In genomic region chrX:12089740-12090139, GRCh38 we compare ENCODE assay signal across 30 cellular contexts. TPM values are rescaled to one million over a fixed set of nuclear protein-coding genes. Genes with fewer than 3 reads are reported as not detected.
"Had no signal": no experiment of that assay in that cellular context is flagged by ENCODE, and none has a peak within 500 bp of the region (broad histone marks: within the 10 kb centered on the region; RNA-seq: fewer than 3 reads in every experiment).

No MANE protein-coding gene starts in this region.

- H3K79me2 ChIP-seq: parathyroid adenoma had no signal

- H3K36me3 Mint-ChIP-seq: naive thymus-derived CD4-positive, alpha-beta T cell; natural killer cell; neural progenitor cell; stimulated activated memory B cell treated with anti-CD40 and anti-IgM and Interleukin-4, amounts not matched to agents 10 μg/mL and 1 μg/mL and 100 μg/mL, for 72 hours had no signal

- H3K9me3 ChIP-seq: ovary, psoas muscle, right lobe of liver, sigmoid colon, suprapubic skin, testis, tibial artery, transverse colon, upper lobe of left lung, uterus had no signal

- FAIRE-seq: small intestine had no signal

- H3K4me3 Mint-ChIP-seq: naive thymus-derived CD4-positive, alpha-beta T cell; natural killer cell; nephron; neural progenitor cell; stimulated activated memory B cell treated with anti-CD40 and anti-IgM and Interleukin-4, amounts not matched to agents 10 μg/mL and 1 μg/mL and 100 μg/mL, for 72 hours; stimulated activated naive CD8-positive, alpha-beta T cell treated with anti-CD3 and anti-CD28 coated beads, Interleukin-15, amount 100 ng/mL, for 72 hours had no signal

- H3K36me3 ChIP-seq: neural progenitor cell, ovary, right lobe of liver, sigmoid colon, suprapubic skin, tibial artery, transverse colon, upper lobe of left lung, uterus had no signal

- H3K27ac Mint-ChIP-seq: naive thymus-derived CD4-positive, alpha-beta T cell; natural killer cell; nephron; neural progenitor cell; progenitor cell of endocrine pancreas; stimulated activated memory B cell treated with anti-CD40 and anti-IgM and Interleukin-4, amounts not matched to agents 10 μg/mL and 1 μg/mL and 100 μg/mL, for 72 hours; stimulated activated naive CD8-positive, alpha-beta T cell treated with anti-CD3 and anti-CD28 coated beads, Interleukin-15, amount 100 ng/mL, for 72 hours had no signal

- H3K27me3 Mint-ChIP-seq: progenitor cell of endocrine pancreas; stimulated activated memory B cell treated with anti-CD40 and anti-IgM and Interleukin-4, amounts not matched to agents 10 μg/mL and 1 μg/mL and 100 μg/mL, for 72 hours; stimulated activated naive CD8-positive, alpha-beta T cell treated with anti-CD3 and anti-CD28 coated beads, Interleukin-15, amount 100 ng/mL, for 72 hours had no signal

- H2AFZ ChIP-seq: neural progenitor cell, parathyroid adenoma had no signal

- H3K4me1 ChIP-seq: neural progenitor cell, parathyroid adenoma, psoas muscle, right lobe of liver, sigmoid colon, suprapubic skin, testis, tibial artery, transverse colon, upper lobe of left lung, uterus had no signal

- H3K4me2 ChIP-seq: neural progenitor cell had no signal

- ATAC-seq: naive thymus-derived CD4-positive, alpha-beta T cell; natural killer cell; psoas muscle; right cardiac atrium; right lobe of liver; stimulated activated memory B cell treated with anti-CD40 and anti-IgM and Interleukin-4, amounts not matched to agents 10 μg/mL and 1 μg/mL and 100 μg/mL, for 72 hours; stimulated activated naive CD8-positive, alpha-beta T cell treated with anti-CD3 and anti-CD28 coated beads, Interleukin-15, amount 100 ng/mL, for 72 hours; stimulated activated naive CD8-positive, alpha-beta T cell treated with anti-CD3 and anti-CD28 coated beads, Interleukin-15, Interleukin-2, amounts not matched to agents 100 U/mL and 50 U/mL, for 24 hours had no signal

- DNase-seq: naive thymus-derived CD4-positive, alpha-beta T cell; natural killer cell; occipital lobe; ovary; posterior cingulate gyrus; psoas muscle; right cardiac atrium; right lobe of liver; sigmoid colon; small intestine; stimulated activated CD4-positive, alpha-beta T cell treated with anti-CD3 and anti-CD28 coated beads, Interleukin-15, amount 100 ng/mL, for 24 hours; stimulated activated CD4-positive, alpha-beta T cell treated with anti-CD3 and anti-CD28 coated beads, Interleukin-2, amount 100 ng/mL, for 24 hours; stimulated activated CD4-positive, alpha-beta T cell treated with anti-CD3 and anti-CD28 coated beads, Interleukin-4, amount 100 ng/mL, for 1 hour; stimulated activated CD4-positive, alpha-beta T cell treated with anti-CD3 and anti-CD28 coated beads, Interleukin-4, amount 100 ng/mL, for 4 hours; stimulated activated CD8-positive, alpha-beta memory T cell treated with anti-CD3 and anti-CD28 coated beads, Interleukin-4, amount 100 ng/mL, for 48 hours; stimulated activated naive CD4-positive, alpha-beta T cell; stimulated activated naive CD8-positive, alpha-beta T cell treated with anti-CD3 and anti-CD28 coated beads, Interleukin-15, amount 100 ng/mL, for 72 hours; stimulated activated naive CD8-positive, alpha-beta T cell treated with anti-CD3 and anti-CD28 coated beads, Interleukin-15, Interleukin-2, amounts not matched to agents 100 U/mL and 50 U/mL, for 24 hours; substantia nigra; testis; tibial artery; transverse colon; uterus had no signal

- H3K4me3 ChIP-seq: neural progenitor cell, ovary, psoas muscle, right lobe of liver, sigmoid colon, suprapubic skin, testis, tibial artery, transverse colon, upper lobe of left lung, uterus had no signal

- H3K27me3 ChIP-seq: neural progenitor cell, ovary, right lobe of liver, sigmoid colon, suprapubic skin, testis, tibial artery, transverse colon, upper lobe of left lung, uterus had no signal

- H3K9me3 Mint-ChIP-seq: stimulated activated memory B cell treated with anti-CD40 and anti-IgM and Interleukin-4, amounts not matched to agents 10 μg/mL and 1 μg/mL and 100 μg/mL, for 72 hours; stimulated activated naive CD8-positive, alpha-beta T cell treated with anti-CD3 and anti-CD28 coated beads, Interleukin-15, amount 100 ng/mL, for 72 hours had no signal

- H3K4me1 Mint-ChIP-seq: naive thymus-derived CD4-positive, alpha-beta T cell; natural killer cell; nephron; stimulated activated memory B cell treated with anti-CD40 and anti-IgM and Interleukin-4, amounts not matched to agents 10 μg/mL and 1 μg/mL and 100 μg/mL, for 72 hours; stimulated activated naive CD8-positive, alpha-beta T cell treated with anti-CD3 and anti-CD28 coated beads, Interleukin-15, amount 100 ng/mL, for 72 hours had no signal

- H3K27ac ChIP-seq: neural progenitor cell, ovary, parathyroid adenoma, psoas muscle, right lobe of liver, sigmoid colon, suprapubic skin, testis, tibial artery, transverse colon, upper lobe of left lung, uterus had no signal

- H3K9ac ChIP-seq: neural progenitor cell, parathyroid adenoma had no signal

RNA-seq across cellular contexts. Expression of gene FRMPD4, which starts 48.5 kb away (rescaled TPM):
- total RNA-seq: naive thymus-derived CD4-positive, alpha-beta T cell; natural killer cell had no signal
- polyA plus RNA-seq: naive thymus-derived CD4-positive, alpha-beta T cell had no signal
